Comparison of ENCODE assay signal across 1 cellular context in genomic region chr9:126482361-126483044, GRCh38.
TF ChIP-seq lines count a peak whose summit lies in the region.

No MANE protein-coding gene starts in this region.

TF ChIP-seq in GM23338, 12 proteins besides CTCF, POLR2A, EP300 and RAD21 (continued from another document):
- TF ChIP-seq, protein P1, sequence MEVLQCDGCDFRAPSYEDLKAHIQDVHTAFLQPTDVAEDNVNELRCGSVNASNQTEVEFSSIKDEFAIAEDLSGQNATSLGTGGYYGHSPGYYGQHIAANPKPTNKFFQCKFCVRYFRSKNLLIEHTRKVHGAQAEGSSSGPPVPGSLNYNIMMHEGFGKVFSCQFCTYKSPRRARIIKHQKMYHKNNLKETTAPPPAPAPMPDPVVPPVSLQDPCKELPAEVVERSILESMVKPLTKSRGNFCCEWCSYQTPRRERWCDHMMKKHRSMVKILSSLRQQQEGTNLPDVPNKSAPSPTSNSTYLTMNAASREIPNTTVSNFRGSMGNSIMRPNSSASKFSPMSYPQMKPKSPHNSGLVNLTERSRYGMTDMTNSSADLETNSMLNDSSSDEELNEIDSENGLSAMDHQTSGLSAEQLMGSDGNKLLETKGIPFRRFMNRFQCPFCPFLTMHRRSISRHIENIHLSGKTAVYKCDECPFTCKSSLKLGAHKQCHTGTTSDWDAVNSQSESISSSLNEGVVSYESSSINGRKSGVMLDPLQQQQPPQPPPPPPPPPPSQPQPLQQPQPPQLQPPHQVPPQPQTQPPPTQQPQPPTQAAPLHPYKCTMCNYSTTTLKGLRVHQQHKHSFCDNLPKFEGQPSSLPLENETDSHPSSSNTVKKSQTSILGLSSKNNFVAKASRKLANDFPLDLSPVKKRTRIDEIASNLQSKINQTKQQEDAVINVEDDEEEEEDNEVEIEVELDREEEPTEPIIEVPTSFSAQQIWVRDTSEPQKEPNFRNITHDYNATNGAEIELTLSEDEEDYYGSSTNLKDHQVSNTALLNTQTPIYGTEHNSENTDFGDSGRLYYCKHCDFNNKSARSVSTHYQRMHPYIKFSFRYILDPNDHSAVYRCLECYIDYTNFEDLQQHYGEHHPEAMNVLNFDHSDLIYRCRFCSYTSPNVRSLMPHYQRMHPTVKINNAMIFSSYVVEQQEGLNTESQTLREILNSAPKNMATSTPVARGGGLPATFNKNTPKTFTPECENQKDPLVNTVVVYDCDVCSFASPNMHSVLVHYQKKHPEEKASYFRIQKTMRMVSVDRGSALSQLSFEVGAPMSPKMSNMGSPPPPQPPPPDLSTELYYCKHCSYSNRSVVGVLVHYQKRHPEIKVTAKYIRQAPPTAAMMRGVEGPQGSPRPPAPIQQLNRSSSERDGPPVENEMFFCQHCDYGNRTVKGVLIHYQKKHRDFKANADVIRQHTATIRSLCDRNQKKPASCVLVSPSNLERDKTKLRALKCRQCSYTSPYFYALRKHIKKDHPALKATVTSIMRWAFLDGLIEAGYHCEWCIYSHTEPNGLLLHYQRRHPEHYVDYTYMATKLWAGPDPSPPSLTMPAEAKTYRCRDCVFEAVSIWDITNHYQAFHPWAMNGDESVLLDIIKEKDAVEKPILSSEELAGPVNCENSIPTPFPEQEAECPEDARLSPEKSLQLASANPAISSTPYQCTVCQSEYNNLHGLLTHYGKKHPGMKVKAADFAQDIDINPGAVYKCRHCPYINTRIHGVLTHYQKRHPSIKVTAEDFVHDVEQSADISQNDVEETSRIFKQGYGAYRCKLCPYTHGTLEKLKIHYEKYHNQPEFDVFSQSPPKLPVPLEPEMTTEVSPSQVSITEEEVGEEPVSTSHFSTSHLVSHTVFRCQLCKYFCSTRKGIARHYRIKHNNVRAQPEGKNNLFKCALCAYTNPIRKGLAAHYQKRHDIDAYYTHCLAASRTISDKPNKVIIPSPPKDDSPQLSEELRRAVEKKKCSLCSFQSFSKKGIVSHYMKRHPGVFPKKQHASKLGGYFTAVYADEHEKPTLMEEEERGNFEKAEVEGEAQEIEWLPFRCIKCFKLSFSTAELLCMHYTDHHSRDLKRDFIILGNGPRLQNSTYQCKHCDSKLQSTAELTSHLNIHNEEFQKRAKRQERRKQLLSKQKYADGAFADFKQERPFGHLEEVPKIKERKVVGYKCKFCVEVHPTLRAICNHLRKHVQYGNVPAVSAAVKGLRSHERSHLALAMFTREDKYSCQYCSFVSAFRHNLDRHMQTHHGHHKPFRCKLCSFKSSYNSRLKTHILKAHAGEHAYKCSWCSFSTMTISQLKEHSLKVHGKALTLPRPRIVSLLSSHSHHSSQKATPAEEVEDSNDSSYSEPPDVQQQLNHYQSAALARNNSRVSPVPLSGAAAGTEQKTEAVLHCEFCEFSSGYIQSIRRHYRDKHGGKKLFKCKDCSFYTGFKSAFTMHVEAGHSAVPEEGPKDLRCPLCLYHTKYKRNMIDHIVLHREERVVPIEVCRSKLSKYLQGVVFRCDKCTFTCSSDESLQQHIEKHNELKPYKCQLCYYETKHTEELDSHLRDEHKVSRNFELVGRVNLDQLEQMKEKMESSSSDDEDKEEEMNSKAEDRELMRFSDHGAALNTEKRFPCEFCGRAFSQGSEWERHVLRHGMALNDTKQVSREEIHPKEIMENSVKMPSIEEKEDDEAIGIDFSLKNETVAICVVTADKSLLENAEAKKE (CRISPR knock-in tag; IDR thresholded peaks at IDR 0.05) = no peak
- TF ChIP-seq STAT1 (IDR thresholded peaks at IDR 0.05; ENCODE audit: unreplicated experiment) = no peak
